7 cellular contexts compared by ENCODE assay signal in the genomic region with DNA sequence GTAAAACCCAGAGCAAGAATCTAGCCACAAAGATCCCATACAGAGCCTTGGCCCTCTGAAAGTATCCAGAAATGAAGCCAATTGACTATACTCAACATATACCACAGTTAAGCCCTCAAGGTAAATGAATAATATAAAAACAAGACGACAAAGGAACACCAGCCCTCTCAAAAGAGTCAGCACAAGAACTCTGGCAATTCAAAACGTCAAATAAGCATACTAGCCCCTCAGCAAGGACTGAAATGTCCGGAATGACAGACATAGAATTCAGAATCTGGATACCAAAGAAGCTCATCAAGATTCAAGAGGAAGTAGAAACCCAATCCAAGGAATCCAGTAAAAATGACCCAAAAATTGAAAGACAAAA. TPM values are rescaled to one million over a fixed set of nuclear protein-coding genes. Genes with fewer than 3 reads are reported as not detected.
DNase-seq lines count a peak whose midpoint lies in the region; ATAC-seq and TF ChIP-seq lines count a peak whose summit lies in the region.

No MANE protein-coding gene starts in this region.

- H3K36me3 Mint-ChIP-seq in WTC11 = no peaks in the 10 kb centered on the region

- no peaks in the 10 kb centered on the region; the same call in 1 of the 2 replicates for H3K4me1 ChIP-seq in iPS-20b (ENCODE audit: insufficient read depth, low read length)

- peaks cover 6% of the 10 kb centered on the region for H3K4me1 Mint-ChIP-seq in WTC11
- peaks cover 28% of the 10 kb centered on the region for H3K4me1 Mint-ChIP-seq in stimulated activated naive CD8-positive, alpha-beta T cell treated with anti-CD3 and anti-CD28 coated beads, Interleukin-15, amount 100 ng/mL, for 72 hours

- 0 out of 2 replicates have a peak overlapping the region, but pooled peaks have one; percentile 85 for H3K27ac Mint-ChIP-seq in WTC11
- peak overlapping the region in 1 of 2 donors; percentile 94 for H3K27ac Mint-ChIP-seq in stimulated activated naive CD8-positive, alpha-beta T cell treated with anti-CD3 and anti-CD28 coated beads, Interleukin-15, amount 100 ng/mL, for 72 hours

- no peak overlapping the region; the same call in 1 of the 2 replicates for H3K9ac ChIP-seq in iPS-20b (ENCODE audit: low read depth, low read length)

- H3K27me3 ChIP-seq in iPS-20b (ENCODE audit: insufficient read depth, low read length) = no peaks in the 10 kb centered on the region

- peak overlapping the region; percentile 60; the same call in 1 of the 2 replicates for H3K4me3 ChIP-seq in HFF-Myc (replicated peaks; ENCODE audit: low read depth, low read length)
- peak overlapping the region; percentile 91; the same call in 1 of the 2 replicates for H3K4me3 ChIP-seq in iPS-20b (ENCODE audit: low read length)

- H3K27ac ChIP-seq in iPS-20b (ENCODE audit: low read length) = no peak overlapping the region

- POLR2A ChIA-PET in WTC11 (lab: Charles Lee) = interaction anchor here (1.3 to 2.1 kb wide), 2 partner anchors 48 to 50 kb away, joined by 9 to 12 read pairs; a partner anchor contains a TSS

- CTCF ChIA-PET in WTC11 (lab: Charles Lee) = interaction anchor here (1.0 to 1.4 kb wide), 7 partner anchors 10 to 363 kb away, joined by 3 to 15 read pairs (median 7); a partner anchor contains a TSS

- no peak for TF ChIP-seq CTCF in HFF-Myc (IDR thresholded peaks at IDR 0.05; ENCODE audit: low read depth, low read length, missing control alignments)
- TF ChIP-seq CTCF in WTC11 (IDR thresholded peaks at IDR 0.05) = no peak

- no peak for ATAC-seq in WTC11
- no peak for ATAC-seq in stimulated activated naive CD8-positive, alpha-beta T cell treated with anti-CD3 and anti-CD28 coated beads, Interleukin-15, amount 100 ng/mL, for 72 hours
- ATAC-seq in GM21528 (IDR thresholded peaks at IDR 0.05; ENCODE audit: low FRiP score, unreplicated experiment) = no peak
- ATAC-seq in HG03469 (IDR thresholded peaks at IDR 0.05; ENCODE audit: unreplicated experiment) = no peak

- H3K27me3 Mint-ChIP-seq in WTC11 (ENCODE audit: low read depth) = no peaks in the 10 kb centered on the region; the same call in 1 of the 2 replicates
- H3K27me3 Mint-ChIP-seq in stimulated activated naive CD8-positive, alpha-beta T cell treated with anti-CD3 and anti-CD28 coated beads, Interleukin-15, amount 100 ng/mL, for 72 hours = no peaks in the 10 kb centered on the region

- H3K4me3 Mint-ChIP-seq in WTC11 = peak overlapping the region; percentile 88
- H3K4me3 Mint-ChIP-seq in stimulated activated naive CD8-positive, alpha-beta T cell treated with anti-CD3 and anti-CD28 coated beads, Interleukin-15, amount 100 ng/mL, for 72 hours = peak overlapping the region; percentile 90 to 97

- no peaks in the 10 kb centered on the region for H3K36me3 ChIP-seq in iPS-20b (ENCODE audit: insufficient read depth, low read depth, low read length)

- DNase-seq in HFF-Myc (ENCODE audit: extremely low read depth, low read depth) = no peak
- DNase-seq in WTC11 (ENCODE audit: low spot score) = no peak
- DNase-seq in stimulated activated naive CD8-positive, alpha-beta T cell treated with anti-CD3 and anti-CD28 coated beads, Interleukin-15, amount 100 ng/mL, for 72 hours = no peak
- no peak for DNase-seq in COR-L47 (lab: John Stamatoyannopoulos, UW)

- H3K9me3 Mint-ChIP-seq in WTC11 = peaks cover 6% of the 10 kb centered on the region
- H3K9me3 Mint-ChIP-seq in stimulated activated naive CD8-positive, alpha-beta T cell treated with anti-CD3 and anti-CD28 coated beads, Interleukin-15, amount 100 ng/mL, for 72 hours = no peaks in the 10 kb centered on the region

- no peaks in the 10 kb centered on the region for H3K9me3 ChIP-seq in iPS-20b (ENCODE audit: insufficient read depth, low read depth, low read length)

TF ChIP-seq in WTC11, 78 proteins besides CTCF, POLR2A, EP300 and RAD21 (continues in another document):
- TF ChIP-seq GTF2I (CRISPR knock-in tag; conservative IDR thresholded peaks at IDR 0.05) = no peak
- no peak for TF ChIP-seq ZNF423 (CRISPR knock-in tag; IDR thresholded peaks at IDR 0.05)
- TF ChIP-seq ZNF671 (CRISPR knock-in tag; IDR thresholded peaks at IDR 0.05) = no peak
- TF ChIP-seq, protein P1, sequence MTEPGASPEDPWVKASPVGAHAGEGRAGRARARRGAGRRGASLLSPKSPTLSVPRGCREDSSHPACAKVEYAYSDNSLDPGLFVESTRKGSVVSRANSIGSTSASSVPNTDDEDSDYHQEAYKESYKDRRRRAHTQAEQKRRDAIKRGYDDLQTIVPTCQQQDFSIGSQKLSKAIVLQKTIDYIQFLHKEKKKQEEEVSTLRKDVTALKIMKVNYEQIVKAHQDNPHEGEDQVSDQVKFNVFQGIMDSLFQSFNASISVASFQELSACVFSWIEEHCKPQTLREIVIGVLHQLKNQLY (CRISPR knock-in tag; IDR thresholded peaks at IDR 0.05) = no peak
- TF ChIP-seq, protein P2, sequence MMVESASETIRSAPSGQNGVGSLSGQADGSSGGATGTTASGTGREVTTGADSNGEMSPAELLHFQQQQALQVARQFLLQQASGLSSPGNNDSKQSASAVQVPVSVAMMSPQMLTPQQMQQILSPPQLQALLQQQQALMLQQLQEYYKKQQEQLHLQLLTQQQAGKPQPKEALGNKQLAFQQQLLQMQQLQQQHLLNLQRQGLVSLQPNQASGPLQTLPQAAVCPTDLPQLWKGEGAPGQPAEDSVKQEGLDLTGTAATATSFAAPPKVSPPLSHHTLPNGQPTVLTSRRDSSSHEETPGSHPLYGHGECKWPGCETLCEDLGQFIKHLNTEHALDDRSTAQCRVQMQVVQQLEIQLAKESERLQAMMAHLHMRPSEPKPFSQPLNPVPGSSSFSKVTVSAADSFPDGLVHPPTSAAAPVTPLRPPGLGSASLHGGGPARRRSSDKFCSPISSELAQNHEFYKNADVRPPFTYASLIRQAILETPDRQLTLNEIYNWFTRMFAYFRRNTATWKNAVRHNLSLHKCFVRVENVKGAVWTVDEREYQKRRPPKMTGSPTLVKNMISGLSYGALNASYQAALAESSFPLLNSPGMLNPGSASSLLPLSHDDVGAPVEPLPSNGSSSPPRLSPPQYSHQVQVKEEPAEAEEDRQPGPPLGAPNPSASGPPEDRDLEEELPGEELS (CRISPR knock-in tag; IDR thresholded peaks at IDR 0.05) = no peak
- TF ChIP-seq, protein P3, sequence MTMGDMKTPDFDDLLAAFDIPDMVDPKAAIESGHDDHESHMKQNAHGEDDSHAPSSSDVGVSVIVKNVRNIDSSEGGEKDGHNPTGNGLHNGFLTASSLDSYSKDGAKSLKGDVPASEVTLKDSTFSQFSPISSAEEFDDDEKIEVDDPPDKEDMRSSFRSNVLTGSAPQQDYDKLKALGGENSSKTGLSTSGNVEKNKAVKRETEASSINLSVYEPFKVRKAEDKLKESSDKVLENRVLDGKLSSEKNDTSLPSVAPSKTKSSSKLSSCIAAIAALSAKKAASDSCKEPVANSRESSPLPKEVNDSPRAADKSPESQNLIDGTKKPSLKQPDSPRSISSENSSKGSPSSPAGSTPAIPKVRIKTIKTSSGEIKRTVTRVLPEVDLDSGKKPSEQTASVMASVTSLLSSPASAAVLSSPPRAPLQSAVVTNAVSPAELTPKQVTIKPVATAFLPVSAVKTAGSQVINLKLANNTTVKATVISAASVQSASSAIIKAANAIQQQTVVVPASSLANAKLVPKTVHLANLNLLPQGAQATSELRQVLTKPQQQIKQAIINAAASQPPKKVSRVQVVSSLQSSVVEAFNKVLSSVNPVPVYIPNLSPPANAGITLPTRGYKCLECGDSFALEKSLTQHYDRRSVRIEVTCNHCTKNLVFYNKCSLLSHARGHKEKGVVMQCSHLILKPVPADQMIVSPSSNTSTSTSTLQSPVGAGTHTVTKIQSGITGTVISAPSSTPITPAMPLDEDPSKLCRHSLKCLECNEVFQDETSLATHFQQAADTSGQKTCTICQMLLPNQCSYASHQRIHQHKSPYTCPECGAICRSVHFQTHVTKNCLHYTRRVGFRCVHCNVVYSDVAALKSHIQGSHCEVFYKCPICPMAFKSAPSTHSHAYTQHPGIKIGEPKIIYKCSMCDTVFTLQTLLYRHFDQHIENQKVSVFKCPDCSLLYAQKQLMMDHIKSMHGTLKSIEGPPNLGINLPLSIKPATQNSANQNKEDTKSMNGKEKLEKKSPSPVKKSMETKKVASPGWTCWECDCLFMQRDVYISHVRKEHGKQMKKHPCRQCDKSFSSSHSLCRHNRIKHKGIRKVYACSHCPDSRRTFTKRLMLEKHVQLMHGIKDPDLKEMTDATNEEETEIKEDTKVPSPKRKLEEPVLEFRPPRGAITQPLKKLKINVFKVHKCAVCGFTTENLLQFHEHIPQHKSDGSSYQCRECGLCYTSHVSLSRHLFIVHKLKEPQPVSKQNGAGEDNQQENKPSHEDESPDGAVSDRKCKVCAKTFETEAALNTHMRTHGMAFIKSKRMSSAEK (CRISPR knock-in tag; IDR thresholded peaks at IDR 0.05; ENCODE audit: borderline replicate concordance) = no peak
- TF ChIP-seq, protein P4, sequence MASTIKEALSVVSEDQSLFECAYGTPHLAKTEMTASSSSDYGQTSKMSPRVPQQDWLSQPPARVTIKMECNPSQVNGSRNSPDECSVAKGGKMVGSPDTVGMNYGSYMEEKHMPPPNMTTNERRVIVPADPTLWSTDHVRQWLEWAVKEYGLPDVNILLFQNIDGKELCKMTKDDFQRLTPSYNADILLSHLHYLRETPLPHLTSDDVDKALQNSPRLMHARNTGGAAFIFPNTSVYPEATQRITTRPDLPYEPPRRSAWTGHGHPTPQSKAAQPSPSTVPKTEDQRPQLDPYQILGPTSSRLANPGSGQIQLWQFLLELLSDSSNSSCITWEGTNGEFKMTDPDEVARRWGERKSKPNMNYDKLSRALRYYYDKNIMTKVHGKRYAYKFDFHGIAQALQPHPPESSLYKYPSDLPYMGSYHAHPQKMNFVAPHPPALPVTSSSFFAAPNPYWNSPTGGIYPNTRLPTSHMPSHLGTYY (CRISPR knock-in tag; IDR thresholded peaks at IDR 0.05) = no peak
- no peak for TF ChIP-seq ZNF232 (CRISPR knock-in tag; IDR thresholded peaks at IDR 0.05)
- no peak for TF ChIP-seq NFATC4 (CRISPR knock-in tag; IDR thresholded peaks at IDR 0.05)

RNA-seq across cellular contexts. Expression of a gene that starts 49.9 kb away (rescaled TPM):
- 44.3 to 49.0 TPM (median 45.2 TPM) in 3 replicates for total RNA-seq in WTC11 (2021)
